In the genomic region with DNA sequence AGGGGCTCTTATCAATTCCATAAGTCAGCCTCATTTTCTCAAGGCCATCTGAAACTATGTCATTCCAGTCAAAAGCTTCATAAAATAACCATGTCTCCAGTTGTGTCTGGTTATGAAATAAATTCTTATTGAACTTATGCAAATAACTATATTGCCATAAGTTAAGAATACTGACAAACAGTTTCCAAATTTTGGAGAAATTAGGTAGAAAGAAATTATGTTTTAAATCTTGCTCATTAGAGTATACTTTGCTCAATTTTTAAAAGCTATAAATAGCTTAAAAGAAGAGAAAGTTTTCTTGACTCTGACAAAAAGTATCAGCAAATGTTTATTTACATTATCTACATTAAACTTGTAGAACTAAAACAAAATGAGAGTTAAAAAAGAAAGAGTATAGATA, we compare ENCODE assay signal across 23 cellular contexts.
A peak's percentile ranks its signal among the peaks of the same experiment; 100 is the strongest.
DNase-seq lines count a peak whose midpoint lies in the region; ATAC-seq, FAIRE-seq and TF ChIP-seq lines count a peak whose summit lies in the region.
"Had no signal": no experiment of that assay in that cellular context is flagged by ENCODE, and none has a peak within 500 bp of the region (broad histone marks: within the 10 kb centered on the region; RNA-seq: fewer than 3 reads in every experiment).

No MANE protein-coding gene starts in this region.

- intact Hi-C loops in ascending aorta (cut with DNase I) = no loop called here
- intact Hi-C loops in CD8-positive, alpha-beta T cell (cut with DNase I, micrococcal nuclease) = no loop called here

- POLR2A ChIA-PET in CD8-positive, alpha-beta T cell (lab: Charles Lee) = no interaction called here

- no peaks in the 10 kb centered on the region for H3K27me3 Mint-ChIP-seq in CD8-positive, alpha-beta T cell (ENCODE audit: low read depth)
- H3K27me3 Mint-ChIP-seq: B cell; CD4-positive, CD25-positive, alpha-beta regulatory T cell; CD8-positive, alpha-beta memory T cell had no signal

- peaks cover 33% of the 10 kb centered on the region for H3K9me3 Mint-ChIP-seq in CD8-positive, alpha-beta T cell

- no peak for TF ChIP-seq CTCF in ascending aorta (IDR thresholded peaks at IDR 0.05)
- TF ChIP-seq CTCF in CD8-positive, alpha-beta T cell (IDR thresholded peaks at IDR 0.05) = no peak

- peaks cover 0 to 3% of the 10 kb centered on the region in 2 donors for H3K36me3 ChIP-seq in ascending aorta
- H3K36me3 ChIP-seq in CD8-positive, alpha-beta T cell (ENCODE audit: insufficient read depth, low read length) = no peaks in the 10 kb centered on the region
- H3K36me3 ChIP-seq: BLaER1, HAP-1 had no signal

- ATAC-seq in CD8-positive, alpha-beta T cell = no peak
- no peak for ATAC-seq in HG03439 (IDR thresholded peaks at IDR 0.05; ENCODE audit: unreplicated experiment)

- peaks cover 5% of the 10 kb centered on the region for H3K36me3 Mint-ChIP-seq in CD8-positive, alpha-beta T cell

- DNase-seq in OCI-M1 (lab: John Stamatoyannopoulos, UW) (peak; percentile 45), ascending aorta (ENCODE audit: low spot score in 2 of 2) (no peak), globus pallidus (ENCODE audit: low spot score) (no peak), NCI-H524 (lab: John Stamatoyannopoulos, UW) (no peak)
- DNase-seq in CD8-positive, alpha-beta T cell = no peak
- DNase-seq: CD4-positive, CD25-positive, alpha-beta regulatory T cell; CD8-positive, alpha-beta memory T cell; DMS 273 treated with DMSO at 0.1 percent for 48 hours; DMS79; EL; GF-D8; GOT3; HFFc6 had no signal

- H3K27ac ChIP-seq in ascending aorta = peak overlapping the region; percentile 37 to 57
- no peak overlapping the region for H3K27ac ChIP-seq in CD8-positive, alpha-beta T cell (ENCODE audit: low read depth, low read length)
- H3K27ac ChIP-seq: BLaER1, C4-2B had no signal

- CTCF ChIA-PET in CD8-positive, alpha-beta T cell (lab: Charles Lee) = no interaction called here

- H3K4me3 ChIP-seq in ascending aorta = no peak overlapping the region
- no peak overlapping the region for H3K4me3 ChIP-seq in CD8-positive, alpha-beta T cell (ENCODE audit: low read depth, low read length)
- H3K4me3 ChIP-seq: BLaER1, HAP-1 had no signal

- no peak overlapping the region for H3K27ac Mint-ChIP-seq in CD8-positive, alpha-beta T cell
- H3K27ac Mint-ChIP-seq: B cell; CD4-positive, CD25-positive, alpha-beta regulatory T cell; CD8-positive, alpha-beta memory T cell; HFFc6 had no signal

- H3K4me1 Mint-ChIP-seq in CD8-positive, alpha-beta T cell (ENCODE audit: low read depth) = no peaks in the 10 kb centered on the region
- H3K4me1 Mint-ChIP-seq: B cell; CD4-positive, CD25-positive, alpha-beta regulatory T cell; CD8-positive, alpha-beta memory T cell had no signal

- H3K9me3 ChIP-seq in ascending aorta = peaks cover 5 to 14% of the 10 kb centered on the region in 2 donors
- no peaks in the 10 kb centered on the region for H3K9me3 ChIP-seq in CD8-positive, alpha-beta T cell (ENCODE audit: low read length)
- H3K9me3 ChIP-seq: BLaER1 had no signal

- H3K27me3 ChIP-seq in ascending aorta = no peaks in the 10 kb centered on the region
- no peaks in the 10 kb centered on the region for H3K27me3 ChIP-seq in CD8-positive, alpha-beta T cell (ENCODE audit: insufficient read depth, low read length)
- H3K27me3 ChIP-seq: BLaER1 had no signal

- H3K4me3 Mint-ChIP-seq in CD8-positive, alpha-beta T cell = no peak overlapping the region
- H3K4me3 Mint-ChIP-seq: B cell; CD4-positive, CD25-positive, alpha-beta regulatory T cell; CD8-positive, alpha-beta memory T cell; HFFc6 had no signal

- FAIRE-seq in islet of Langerhans (lab: Jason Lieb, UNC) = peak; percentile 13
- FAIRE-seq: D721Med, GM12891, GM18507, H54 had no signal

- peaks cover 0 to 17% of the 10 kb centered on the region in 2 donors for H3K4me1 ChIP-seq in ascending aorta
- no peaks in the 10 kb centered on the region for H3K4me1 ChIP-seq in CD8-positive, alpha-beta T cell (ENCODE audit: insufficient read depth, low read length)
- H3K4me1 ChIP-seq: BLaER1 had no signal
